In genomic region chr20:47358672-47359532, GRCh38 we compare ENCODE assay signal across 8 cellular contexts. TPM values are rescaled to one million over a fixed set of nuclear protein-coding genes. Genes with fewer than 3 reads are reported as not detected.
A peak's percentile ranks its signal among the peaks of the same experiment; 100 is the strongest.
DNase-seq lines count a peak whose midpoint lies in the region; ATAC-seq, FAIRE-seq and TF ChIP-seq lines count a peak whose summit lies in the region.

No MANE protein-coding gene starts in this region.

- no peaks in the 10 kb centered on the region for H4K20me1 ChIP-seq in HepG2 (ENCODE audit: insufficient read depth, low read length)

- H3K79me2 ChIP-seq in HepG2 (ENCODE audit: insufficient read depth, low read length): peaks cover 40% of the 10 kb centered on the region

- no peaks in the 10 kb centered on the region for H3K36me3 ChIP-seq in CD8-positive, alpha-beta memory T cell (ENCODE audit: insufficient read depth, low read length)
- H3K36me3 ChIP-seq in HepG2 (replicated peaks in 1 of 2; ENCODE audit: control insufficient read depth in 1 of 2, insufficient read depth in 2 of 2, low read length in 2 of 2): no peaks in the 10 kb centered on the region; a peak in 1 of 5 replicates
- no peaks in the 10 kb centered on the region for H3K36me3 ChIP-seq in subcutaneous abdominal adipose tissue (ENCODE audit: control insufficient read depth in 5 of 5, insufficient read depth in 5 of 5, low read length in 5 of 5)

- H3K27me3 Mint-ChIP-seq in CD8-positive, alpha-beta memory T cell: peaks cover 0 to 4% of the 10 kb centered on the region in 2 donors

- no peaks in the 10 kb centered on the region for H3K9me3 ChIP-seq in CD8-positive, alpha-beta memory T cell (ENCODE audit: low read length)
- H3K9me3 ChIP-seq in HepG2 (ENCODE audit: low read length) (no peaks in the 10 kb centered on the region), subcutaneous abdominal adipose tissue (ENCODE audit: control insufficient read depth in 5 of 5, low read length in 5 of 5) (no peaks in the 10 kb centered on the region)

- H3K36me3 Mint-ChIP-seq in CD8-positive, alpha-beta memory T cell: peaks cover 3 to 7% (median 4%) of the 10 kb centered on the region in 3 donors

- H3K4me3 ChIP-seq in CD8-positive, alpha-beta memory T cell (ENCODE audit: low read length): no peak overlapping the region
- H3K4me3 ChIP-seq in HepG2 (replicated peaks in 1 of 3; ENCODE audit: insufficient read depth in 1 of 3, low read depth in 2 of 3, low read length in 3 of 3) (peak overlapping the region; percentile 65 to 81 (median 70)), subcutaneous abdominal adipose tissue (ENCODE audit: low read depth in 1 of 5, low read length in 5 of 5) (peak overlapping the region; percentile 19 to 51 (median 32))

- H3K4me2 ChIP-seq in HepG2 (ENCODE audit: low read depth, low read length): peak overlapping the region; percentile 91

- H3K9me3 Mint-ChIP-seq in CD8-positive, alpha-beta memory T cell: no peaks in the 10 kb centered on the region

- peak; percentile 76 for FAIRE-seq in RCC 7860 (lab: Jason Lieb, UNC)
- peak; percentile 95 for FAIRE-seq in HepG2 (lab: Jason Lieb, UNC)

- TF ChIP-seq CTCF in HepG2 (CRISPR knock-in tag; IDR thresholded peaks at IDR 0.05): no peak

- TSS peak; percentile 28 for BruUV-seq in HepG2 (replicated peaks; lab: Mats Ljungman, UMichigan)

- peak overlapping the region; percentile 23 to 99 (median 48) for H3K27ac Mint-ChIP-seq in CD8-positive, alpha-beta memory T cell

- H2AFZ ChIP-seq in HepG2 (ENCODE audit: low read length): no peak overlapping the region

- peak; percentile 69 to 91; a peak in 3 of 4 replicates for TF ChIP-seq EP300 in HepG2 (IDR thresholded peaks at IDR 0.05; ENCODE audit: low read depth in 2 of 2, low read length in 2 of 2)
- peak; percentile 85 for TF ChIP-seq EP300 in HepG2 (CRISPR knock-in tag; IDR thresholded peaks at IDR 0.05; ENCODE audit: borderline replicate concordance)

- WGBS in HepG2 (ENCODE audit: low lambda C conversion rate): under 1% methylated on average over 17 of the region's 17 CpGs

- H3K27me3 ChIP-seq in CD8-positive, alpha-beta memory T cell (ENCODE audit: insufficient read depth, low read length, poor library complexity, severe bottlenecking): no peaks in the 10 kb centered on the region
- no peaks in the 10 kb centered on the region; a peak in 1 of 5 replicates for H3K27me3 ChIP-seq in HepG2 (ENCODE audit: control insufficient read depth in 1 of 2, insufficient read depth in 2 of 2, low read length in 2 of 2)
- H3K27me3 ChIP-seq in subcutaneous abdominal adipose tissue (ENCODE audit: control insufficient read depth in 5 of 5, insufficient read depth in 4 of 5, low read length in 5 of 5): no peaks in the 10 kb centered on the region

- POLR2A ChIA-PET in CD8-positive, alpha-beta memory T cell (lab: Charles Lee): interaction anchor here (0.6 kb wide), 1 partner anchor 30 kb away, joined by 6 read pairs; no protein-coding TSS in a partner anchor
- POLR2A ChIA-PET in HepG2 (lab: Yijun Ruan, JAX): interaction anchor here (0.5 to 13.6 kb wide), 47 partner anchors 11 to 1650 kb away, joined by 3 to 624 read pairs (median 6); partner anchors contain the start of genes NCOA3 and SLC13A3

- H3K4me3 Mint-ChIP-seq in CD8-positive, alpha-beta memory T cell: peak overlapping the region in 3 of 7 donors; percentile 28 to 84 (median 32)

- peak in 1 of 5 donors; percentile 31 for DNase-seq in CD8-positive, alpha-beta memory T cell
- DNase-seq in HPDE6-E6E7 (ENCODE audit: extremely low spot score): peak; percentile 77
- DNase-seq in RCC 7860 (ENCODE audit: low spot score): peak; percentile 87
- peak; percentile 95 for DNase-seq in dedifferentiated amniotic fluid mesenchymal stem cell (ENCODE audit: extremely low spot score)
- peak; percentile 100 for DNase-seq in HepG2 (ENCODE audit: low spot score)

- CTCF ChIA-PET in CD8-positive, alpha-beta memory T cell (lab: Charles Lee): interaction anchor here (1.0 to 4.5 kb wide), 4 partner anchors 25 to 163 kb away, joined by 3 to 20 read pairs (median 7); no protein-coding TSS in a partner anchor
- CTCF ChIA-PET in HepG2 (lab: Yijun Ruan, JAX; ENCODE audit: low intra/inter-chr PET ratio, low total read pairs): interaction anchor here (2.9 kb wide), 1 partner anchor 25 kb away, joined by 12 read pairs; no protein-coding TSS in a partner anchor

- in situ Hi-C loops in HepG2 (cut with HindIII; ENCODE audit: extremely low pct_ligation_motif_present, low pct_unique_long_range_greater_than_20kb): no loop called here

- peak; percentile 92 to 96 for TF ChIP-seq POLR2A in HepG2 (IDR thresholded peaks at IDR 0.05; ENCODE audit: insufficient read depth in 1 of 2, low read depth in 2 of 2, low read length in 2 of 2)

- peaks cover 51% of the 10 kb centered on the region for H3K4me1 ChIP-seq in CD8-positive, alpha-beta memory T cell (ENCODE audit: insufficient read depth, low read length)
- peaks cover 68% of the 10 kb centered on the region for H3K4me1 ChIP-seq in HepG2 (ENCODE audit: insufficient read depth, low read length)
- H3K4me1 ChIP-seq in subcutaneous abdominal adipose tissue (ENCODE audit: control insufficient read depth in 5 of 5, insufficient read depth in 5 of 5, low read length in 5 of 5): peaks cover 23 to 86% (median 75%) of the 10 kb centered on the region in 5 donors

- H3K27ac ChIP-seq in CD8-positive, alpha-beta memory T cell (ENCODE audit: low read depth, low read length): peak overlapping the region; percentile 89
- H3K27ac ChIP-seq in HepG2 (ENCODE audit: extremely low read length, insufficient read depth, low read length): peak overlapping the region; percentile 99
- H3K27ac ChIP-seq in subcutaneous abdominal adipose tissue (ENCODE audit: low read depth, low read length): peak overlapping the region; percentile 100

- ATAC-seq in HepG2 (peak; percentile 62), HG02840 (IDR thresholded peaks at IDR 0.05; ENCODE audit: low FRiP score, unreplicated experiment) (no peak), HG03108 (IDR thresholded peaks at IDR 0.05; ENCODE audit: unreplicated experiment) (no peak)

- peaks cover 11 to 40% (median 28%) of the 10 kb centered on the region in 3 donors for H3K4me1 Mint-ChIP-seq in CD8-positive, alpha-beta memory T cell

- peak; percentile 70 for TF ChIP-seq RAD21 in HepG2 (CRISPR knock-in tag; IDR thresholded peaks at IDR 0.05)

- H3K9ac ChIP-seq in HepG2 (ENCODE audit: insufficient read depth, low read depth, low read length): peak overlapping the region; percentile 99
- peak overlapping the region; percentile 60 to 91 (median 86) for H3K9ac ChIP-seq in subcutaneous abdominal adipose tissue (ENCODE audit: low read length in 5 of 5)

- intact Hi-C loops in HepG2 (cut with micrococcal nuclease; ENCODE audit: unreplicated experiment): loop anchor here (2.0 kb wide), 1 partner anchor 16 kb away; no protein-coding TSS in a partner anchor

TF ChIP-seq in HepG2, 621 proteins besides CTCF, POLR2A, EP300 and RAD21 (continues in another document):
- TF ChIP-seq ZBTB38 (CRISPR knock-in tag; IDR thresholded peaks at IDR 0.05): peak; percentile 90; the same call in 1 of the 2 replicates
- TF ChIP-seq NFKB2 (CRISPR knock-in tag; IDR thresholded peaks at IDR 0.05; ENCODE audit: borderline replicate concordance): no peak; the same call in 1 of the 2 replicates
- TF ChIP-seq E2F1 (CRISPR knock-in tag; IDR thresholded peaks at IDR 0.05): no peak; the same call in 1 of the 2 replicates
- peak; percentile 89 for TF ChIP-seq ZNF256 (CRISPR knock-in tag; conservative IDR thresholded peaks at IDR 0.05)
- TF ChIP-seq ZNF546 (CRISPR knock-in tag; conservative IDR thresholded peaks at IDR 0.05): no peak
- peak; percentile 91 for TF ChIP-seq ZNF331 (CRISPR knock-in tag; IDR thresholded peaks at IDR 0.05)
- TF ChIP-seq SOX5 (CRISPR knock-in tag; IDR thresholded peaks at IDR 0.05; ENCODE audit: borderline replicate concordance): peak; percentile 92

RNA-seq across cellular contexts. Expression of gene ZMYND8, which starts 2.4 kb away (rescaled TPM):
- 10 to 100 TPM; 25.8 to 30.7 TPM for total RNA-seq in CD8-positive, alpha-beta memory T cell
- 20.9 TPM for polyA plus RNA-seq in CD8-positive, alpha-beta memory T cell
- total RNA-seq in HepG2 (2016; rRNA removed; fragmentation: Illumina TruSeq; extraction: Trizol): 53.9 and 71.9 TPM in 2 replicates
- total RNA-seq in HepG2 (2016; cell fraction: cytosol; rRNA removed; fragmentation: Illumina TruSeq; extraction: Trizol; ENCODE audit: low read depth): 45.3 and 50.7 TPM in 2 replicates
- total RNA-seq in HepG2 (2016; cell fraction: insoluble cytoplasmic fraction; rRNA removed; fragmentation: Illumina TruSeq; extraction: Trizol): 54.7 and 64.5 TPM in 2 replicates
- 30.6 and 34.0 TPM in 2 replicates for total RNA-seq in HepG2 (2016; cell fraction: membrane; rRNA removed; fragmentation: Illumina TruSeq; extraction: Trizol)
- total RNA-seq in HepG2 (2016; cell fraction: nucleus; rRNA removed; fragmentation: Illumina TruSeq; extraction: Trizol): 90.9 and 106 TPM in 2 replicates
- 81.4 and 84.7 TPM in 2 replicates for polyA plus RNA-seq in HepG2 (2011; rRNA removed)
- 41.2 and 45.2 TPM in 2 replicates for polyA plus RNA-seq in HepG2 (2011; cell fraction: cytosol; rRNA removed)
- 139 and 149 TPM in 2 replicates for polyA plus RNA-seq in HepG2 (2011; cell fraction: nucleus; rRNA removed)
- polyA plus RNA-seq in HepG2 (2012): 50.4 and 60.2 TPM in 2 replicates
- 1.9 and 2.5 TPM in 2 replicates for polyA plus RNA-seq in HepG2 (2016; cell fraction: cytosol; fragmentation: Illumina TruSeq; extraction: Trizol; ENCODE audit: low read depth)
- 42.7 and 55.7 TPM in 2 replicates for polyA plus RNA-seq in HepG2 (2016; cell fraction: insoluble cytoplasmic fraction; fragmentation: Illumina TruSeq; extraction: Trizol; ENCODE audit: low read depth)
- 7.9 and 9.1 TPM in 2 replicates for polyA plus RNA-seq in HepG2 (2016; cell fraction: membrane; fragmentation: Illumina TruSeq; extraction: Trizol; ENCODE audit: low read depth)
- polyA plus RNA-seq in HepG2 (2016; cell fraction: nucleus; fragmentation: Illumina TruSeq; extraction: Trizol; ENCODE audit: insufficient read depth, low read depth): 103 and 106 TPM in 2 replicates
- polyA minus RNA-seq in HepG2 (2011; rRNA and poly(A)+ RNA removed; ENCODE audit: low replicate concordance): 14.1 and 79.4 TPM in 2 replicates
- 66.7 and 69.5 TPM in 2 replicates for polyA minus RNA-seq in HepG2 (2011; cell fraction: cytosol; rRNA and poly(A)+ RNA removed)
- 190 and 220 TPM in 2 replicates for polyA minus RNA-seq in HepG2 (2011; cell fraction: nucleus; rRNA and poly(A)+ RNA removed)
